Comparison of ENCODE assay signal across 21 cellular contexts in the genomic region with DNA sequence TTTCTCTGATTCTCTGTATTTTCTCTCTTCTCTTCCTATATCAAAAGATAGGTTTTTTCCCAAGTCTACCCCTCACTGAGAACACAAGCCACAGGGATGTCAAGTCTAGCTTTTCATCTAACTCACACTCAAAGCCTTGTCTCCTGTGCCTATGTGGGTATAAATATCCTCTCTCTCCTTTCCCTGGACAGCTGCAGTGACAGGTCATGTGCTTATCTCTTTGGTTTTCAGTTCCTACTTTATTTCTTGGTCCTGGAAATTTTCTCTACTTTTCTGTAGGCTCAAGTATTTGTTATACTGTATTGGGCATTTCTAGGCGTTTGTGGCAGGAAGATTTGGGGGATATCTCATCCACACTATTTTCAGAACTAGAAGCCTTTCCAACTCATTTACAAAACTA.
"Had no signal": no experiment of that assay in that cellular context is flagged by ENCODE, and none has a peak within 500 bp of the region (broad histone marks: within the 10 kb centered on the region; RNA-seq: fewer than 3 reads in every experiment).

No MANE protein-coding gene starts in this region.

- DNase-seq: activated CD4-positive, CD25-positive, alpha-beta regulatory T cell; activated CD8-positive, alpha-beta T cell treated with anti-CD3 and anti-CD28 coated beads, Interleukin-2, amount 10 ng/mL, durations not matched to agents 7 days and 5 days; activated effector memory CD4-positive, alpha-beta T cell treated with Interleukin-2 at 50 U/mL for 16 hours; activated naive CD4-positive, alpha-beta T cell; activated T-cell treated with anti-CD3 and anti-CD28 coated beads, Interleukin-2, amount 50 U/mL, for 24 hours; body of pancreas; MM.1S; NCI-H1105 treated with DMSO at 0.1 percent for 48 hours; NCI-H1436 treated with DMSO at 0.1 percent for 48 hours; NCI-H187; NCI-H2081; NCI-H510A treated with DMSO at 0.1 percent for 48 hours; NCI-H69; NK-92 treated with Interleukin-12 subunit alpha and Interleukin-12 subunit beta, amount 100 ng/mL, for 24 hours; PC-3; T-cell; T-helper 2 cell; T1000 had no signal

- H3K4me3 ChIP-seq: ascending aorta, body of pancreas, SK-N-MC had no signal

- H3K27me3 ChIP-seq: ascending aorta, body of pancreas had no signal

- H3K4me1 ChIP-seq: ascending aorta, body of pancreas had no signal

- H3K36me3 ChIP-seq: ascending aorta had no signal

- H3K9me3 ChIP-seq: ascending aorta had no signal

- H3K27ac ChIP-seq: ascending aorta, body of pancreas, SK-N-MC, VCaP had no signal

- ATAC-seq: activated CD8-positive, alpha-beta T cell treated with anti-CD3 and anti-CD28 coated beads, Interleukin-2, amount 10 ng/mL, durations not matched to agents 7 days and 5 days; body of pancreas; PC-3; T-cell had no signal
